Comparison of ENCODE assay signal across 9 cellular contexts in the genomic region with DNA sequence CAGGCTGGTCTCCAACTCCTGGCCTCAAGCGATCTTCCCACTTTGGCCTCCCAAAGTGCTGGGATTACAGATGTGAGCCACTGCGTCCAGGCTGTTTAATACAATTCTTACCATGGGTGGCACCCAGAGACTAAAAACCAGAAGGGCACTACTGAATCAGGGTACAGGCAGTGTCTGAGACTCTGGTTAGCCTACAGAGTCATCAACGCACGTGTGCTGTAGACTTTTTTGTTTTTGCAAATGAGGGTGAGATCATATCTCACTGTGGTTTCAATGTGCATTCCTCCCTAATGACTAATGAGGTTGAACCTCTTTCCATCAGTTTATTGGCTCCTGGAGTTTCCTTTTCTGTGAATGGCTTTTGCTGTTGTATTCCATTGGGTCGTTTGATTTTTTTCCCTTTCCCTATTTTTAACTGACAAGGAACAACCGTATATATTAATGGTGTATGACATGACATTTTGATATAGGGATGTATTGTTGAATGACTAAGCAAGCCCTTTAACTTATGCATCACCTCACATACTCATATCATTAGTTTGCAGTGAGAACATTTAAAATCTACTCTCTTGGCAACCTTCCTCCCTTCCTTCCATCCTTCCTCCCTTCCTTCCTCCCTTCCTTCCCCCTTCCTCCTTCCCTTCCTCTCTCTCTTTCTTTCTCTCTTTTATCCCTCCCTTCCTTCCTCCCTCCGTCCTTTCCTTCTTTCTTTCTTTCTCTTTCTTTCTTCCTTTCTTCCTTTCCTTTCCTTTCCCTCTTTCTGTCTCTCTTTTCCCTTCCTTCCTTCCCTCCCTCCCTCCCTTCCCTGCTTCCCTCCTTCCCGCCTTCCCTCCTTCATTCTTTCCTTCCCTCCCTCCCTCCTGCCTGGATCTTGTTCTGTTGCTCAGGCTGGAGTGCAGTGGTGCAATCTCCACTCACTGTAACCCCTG. TPM values are rescaled to one million over a fixed set of nuclear protein-coding genes. Genes with fewer than 3 reads are reported as not detected.
A peak's percentile ranks its signal among the peaks of the same experiment; 100 is the strongest.
DNase-seq lines count a peak whose midpoint lies in the region; ATAC-seq and TF ChIP-seq lines count a peak whose summit lies in the region.
"Had no signal": no experiment of that assay in that cellular context is flagged by ENCODE, and none has a peak within 500 bp of the region (broad histone marks: within the 10 kb centered on the region; RNA-seq: fewer than 3 reads in every experiment).

No MANE protein-coding gene starts in this region.

- no peak overlapping the region for H2AFZ ChIP-seq in DND-41 (ENCODE audit: low read depth, low read length)

- no peaks in the 10 kb centered on the region for H3K9me3 Mint-ChIP-seq in activated B cell treated with CpG ODN at 0.5 μM for 24 hours

- peaks cover 10% of the 10 kb centered on the region for H3K4me1 ChIP-seq in DND-41 (ENCODE audit: insufficient read depth, low read length)
- H3K4me1 ChIP-seq in gastroesophageal sphincter: peaks cover 0 to 26% (median 3%) of the 10 kb centered on the region in 3 donors
- no peaks in the 10 kb centered on the region for H3K4me1 ChIP-seq in HAP-1

- no peak for TF ChIP-seq EP300 in gastroesophageal sphincter (IDR thresholded peaks at IDR 0.05)

- H4K20me1 ChIP-seq in DND-41 (ENCODE audit: insufficient read depth, low read length): no peaks in the 10 kb centered on the region

- no peak for DNase-seq in DND-41
- peak in 44 of 76 experiments; percentile 8 to 84 (median 63) for DNase-seq in HUDEP-2 (lab: John Stamatoyannopoulos, UW; ENCODE audit: unreplicated experiment in 76 of 76)
- DNase-seq in activated B cell treated with CpG ODN at 0.5 μM for 24 hours: no peak
- DNase-seq in stimulated activated CD8-positive, alpha-beta memory T cell treated with anti-CD3 and anti-CD28 coated beads, Interleukin-4, amount 100 ng/mL, for 48 hours: peak; percentile 42
- DNase-seq in activated CD8-positive, alpha-beta memory T cell treated with anti-CD3 and anti-CD28 coated beads for 24 hours: no peak
- DNase-seq in HAP-1 (ENCODE audit: low spot score in 2 of 2): no peak

- 30 to 39% methylated on average over 3 to 7 of the region's 8 CpGs for WGBS in gastroesophageal sphincter (ENCODE audit: low coverage in 1 of 2), 2 donors

- peaks cover 12% of the 10 kb centered on the region for H3K4me1 Mint-ChIP-seq in activated B cell treated with CpG ODN at 0.5 μM for 24 hours

- H3K4me3 ChIP-seq in DND-41 (ENCODE audit: low read depth in 1 of 2, low read length in 2 of 2): no peak overlapping the region
- H3K4me3 ChIP-seq in gastroesophageal sphincter: no peak overlapping the region
- no peak overlapping the region for H3K4me3 ChIP-seq in HAP-1

- H3K36me3 ChIP-seq in DND-41 (ENCODE audit: insufficient read depth, low read length): no peaks in the 10 kb centered on the region
- no peaks in the 10 kb centered on the region for H3K36me3 ChIP-seq in gastroesophageal sphincter
- H3K36me3 ChIP-seq in HAP-1 (replicated peaks): no peaks in the 10 kb centered on the region

- intact Hi-C loops in activated B cell treated with CpG ODN at 0.5 μM for 24 hours (cut with micrococcal nuclease): loop anchor here (1.0 kb wide), 1 partner anchor 9 kb away; a partner anchor contains a TSS

- H3K27me3 ChIP-seq in DND-41 (ENCODE audit: insufficient read depth, low read length, poor library complexity) (peaks cover 14% of the 10 kb centered on the region), gastroesophageal sphincter (peaks cover 9% of the 10 kb centered on the region), HAP-1 (ENCODE audit: low read depth) (peaks cover 2% of the 10 kb centered on the region; the same call in 1 of the 2 replicates)

- no peak overlapping the region for H3K9ac ChIP-seq in DND-41 (ENCODE audit: low read depth, low read length)

- TF ChIP-seq CTCF in DND-41 (IDR thresholded peaks at IDR 0.05; ENCODE audit: borderline replicate concordance, extremely low read depth, low read length, poor library complexity, severe bottlenecking) (no peak), activated B cell treated with CpG ODN at 0.5 μM for 24 hours (IDR thresholded peaks at IDR 0.05) (no peak), gastroesophageal sphincter (IDR thresholded peaks at IDR 0.05) (no peak)

- in situ Hi-C loops in HAP-1 (cut with MboI; ENCODE audit: low sequenced_read_pairs): no loop called here

- CTCF ChIA-PET in activated B cell treated with CpG ODN at 0.5 μM for 24 hours (lab: Charles Lee): no interaction called here

- ATAC-seq in DND-41 (ENCODE audit: insufficient read depth, low read depth) (peak; percentile 72), GM21381 (IDR thresholded peaks at IDR 0.05; ENCODE audit: unreplicated experiment) (peak; percentile 57), activated B cell treated with CpG ODN at 0.5 μM for 24 hours (ENCODE audit: low read depth) (peak; percentile 60), gastroesophageal sphincter (peak; percentile 77)

- H3K27ac Mint-ChIP-seq in activated B cell treated with CpG ODN at 0.5 μM for 24 hours: peak overlapping the region; percentile 20

- H3K4me3 Mint-ChIP-seq in activated B cell treated with CpG ODN at 0.5 μM for 24 hours: no peak overlapping the region

- H3K27ac ChIP-seq in DND-41 (ENCODE audit: low read length) (no peak overlapping the region), gastroesophageal sphincter (peak overlapping the region in 3 of 4 donors; percentile 42 to 83 (median 77))

- POLR2A ChIA-PET in activated B cell treated with CpG ODN at 0.5 μM for 24 hours (lab: Charles Lee): no interaction called here

- TF ChIP-seq POLR2A in gastroesophageal sphincter (IDR thresholded peaks at IDR 0.05): no peak

- H3K36me3 Mint-ChIP-seq in activated B cell treated with CpG ODN at 0.5 μM for 24 hours (ENCODE audit: low read depth): no peaks in the 10 kb centered on the region

- H3K9me3 ChIP-seq in DND-41 (ENCODE audit: insufficient read depth, low read length, severe bottlenecking): no peaks in the 10 kb centered on the region
- no peaks in the 10 kb centered on the region for H3K9me3 ChIP-seq in gastroesophageal sphincter
- H3K9me3 ChIP-seq in HAP-1: no peaks in the 10 kb centered on the region

- H3K79me2 ChIP-seq in DND-41 (ENCODE audit: insufficient read depth, low read length): no peaks in the 10 kb centered on the region

- no peak overlapping the region for H3K4me2 ChIP-seq in DND-41 (ENCODE audit: insufficient read depth, low read length)

- H3K27me3 Mint-ChIP-seq in activated B cell treated with CpG ODN at 0.5 μM for 24 hours: peaks cover 19% of the 10 kb centered on the region

RNA-seq across cellular contexts. Expression of a gene that starts 9.3 kb away (rescaled TPM):
- total RNA-seq in activated B cell treated with CpG ODN at 0.5 μM for 24 hours (not detected in 2 replicates), gastroesophageal sphincter (not detected)
- total RNA-seq: temporal lobe had no signal

RNA-seq across cellular contexts. Expression of a gene that starts 9.4 kb away (rescaled TPM):
- total RNA-seq in activated B cell treated with CpG ODN at 0.5 μM for 24 hours: 0.66 and 1.7 TPM in 2 replicates
- 1 to 10 TPM in 3 of 4 donors, under 1 TPM in 1; 0.93 to 7.8 (median 3.5) TPM for total RNA-seq in gastroesophageal sphincter

RNA-seq across cellular contexts. Expression of a gene that starts 20.9 kb away (rescaled TPM):
- total RNA-seq in activated B cell treated with CpG ODN at 0.5 μM for 24 hours: not detected in 2 replicates
- 10 to 100 TPM in 1 of 4 donors, under 1 TPM in 3; 0.54 to 16.8 (median 0.79) TPM for total RNA-seq in gastroesophageal sphincter

Comparison
In these comparisons a context has a peak if more than half of its experiments do, and no peak if none do; other contexts are left out.
1. DNase-seq: peak in HUDEP-2 (44 of 76) and stimulated activated CD8-positive, alpha-beta memory T cell treated with anti-CD3 and anti-CD28 coated beads, Interleukin-4, amount 100 ng/mL, for 48 hours (single experiment); none in DND-41 (single experiment), activated B cell treated with CpG ODN at 0.5 μM for 24 hours (single experiment), activated CD8-positive, alpha-beta memory T cell treated with anti-CD3 and anti-CD28 coated beads for 24 hours (single experiment) and HAP-1 (0 of 2).
2. Peak in every context shown above with its lines, with median percentiles within 50 percentile points of each other: ATAC-seq.